In the genomic region with DNA sequence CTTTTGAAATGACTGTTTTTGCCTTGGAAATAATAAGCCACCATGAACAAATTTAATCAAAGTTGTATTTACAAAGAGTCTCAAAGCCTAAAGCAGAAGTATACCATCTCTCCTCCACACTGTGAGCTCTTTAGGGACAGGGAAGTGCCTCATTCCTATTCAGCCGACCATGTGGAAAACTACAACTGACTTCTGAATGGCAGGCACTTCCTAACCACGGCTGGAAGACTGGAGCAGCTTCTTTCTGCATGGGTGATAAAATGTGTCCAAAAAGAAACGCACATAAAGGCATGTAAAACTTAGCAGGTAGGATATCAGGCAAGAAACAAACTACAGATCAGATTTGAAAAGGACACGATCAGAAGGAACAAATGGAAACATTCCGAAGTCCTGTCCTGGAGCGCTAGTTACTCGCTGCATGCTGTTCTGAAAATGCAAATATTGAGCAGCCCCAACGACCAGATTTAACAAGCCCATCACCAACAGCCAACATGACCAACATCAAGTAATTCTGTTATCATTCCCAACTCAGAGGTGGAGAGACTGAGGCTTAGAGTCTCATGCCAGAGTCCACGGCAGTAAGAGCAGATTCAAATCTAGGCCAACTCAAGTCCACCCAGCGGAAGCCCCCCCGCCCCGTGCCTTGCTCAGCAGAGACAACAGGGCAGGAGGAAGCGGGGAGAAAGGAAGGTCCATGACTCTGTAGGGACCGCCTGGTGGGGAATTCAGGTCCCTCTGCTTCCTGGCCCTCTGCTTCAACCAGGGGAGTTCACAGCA, we compare ENCODE assay signal across 21 cellular contexts. TPM values are rescaled to one million over a fixed set of nuclear protein-coding genes. Genes with fewer than 3 reads are reported as not detected.
DNase-seq lines count a peak whose midpoint lies in the region; ATAC-seq and TF ChIP-seq lines count a peak whose summit lies in the region.
"Had no signal": no experiment of that assay in that cellular context is flagged by ENCODE, and none has a peak within 500 bp of the region (broad histone marks: within the 10 kb centered on the region; RNA-seq: fewer than 3 reads in every experiment).

No MANE protein-coding gene starts in this region.

- TF ChIP-seq POLR2A in gastrocnemius medialis (IDR thresholded peaks at IDR 0.05), result no peak

- peaks cover 52 to 70% of the 10 kb centered on the region in 2 donors for H3K4me1 ChIP-seq in duodenal mucosa (ENCODE audit: control insufficient read depth in 1 of 2, insufficient read depth in 2 of 2, low read length in 2 of 2)
- peaks cover 82 to 83% of the 10 kb centered on the region in 2 donors for H3K4me1 ChIP-seq in gastrocnemius medialis
- H3K4me1 ChIP-seq in smooth muscle cell (ENCODE audit: low read depth), result peaks cover 10% of the 10 kb centered on the region
- H3K4me1 ChIP-seq in PC-3 (ENCODE audit: insufficient read depth, low read length), result no peaks in the 10 kb centered on the region

- no peak overlapping the region for H3K4me3 Mint-ChIP-seq in HFFc6
- no peak overlapping the region for H3K4me3 Mint-ChIP-seq in natural killer cell treated with Interleukin-12 subunit alpha and Interleukin-12 subunit beta and Interleukin-15 and Interleukin-18, amount 100 ng/mL, for 72 hours
- H3K4me3 Mint-ChIP-seq: activated CD8-positive, alpha-beta T cell treated with anti-CD3 and anti-CD28 coated beads, Interleukin-2, amount 10 ng/mL, durations not matched to agents 7 days and 5 days; CD4-positive, alpha-beta T cell had no signal

- no peaks in the 10 kb centered on the region for H3K27me3 ChIP-seq in duodenal mucosa (ENCODE audit: control insufficient read depth in 1 of 2, insufficient read depth in 2 of 2, low read length in 2 of 2)
- no peaks in the 10 kb centered on the region for H3K27me3 ChIP-seq in gastrocnemius medialis
- H3K27me3 ChIP-seq in smooth muscle cell (ENCODE audit: low read depth), result no peaks in the 10 kb centered on the region
- H3K27me3 ChIP-seq in PC-3 (ENCODE audit: low read length), result no peaks in the 10 kb centered on the region
- H3K27me3 ChIP-seq: adrenal gland, right atrium auricular region had no signal

- H3K4me1 Mint-ChIP-seq in HFFc6 (ENCODE audit: low read depth), result peaks cover 54% of the 10 kb centered on the region
- peaks cover 45 to 82% of the 10 kb centered on the region in 2 donors for H3K4me1 Mint-ChIP-seq in natural killer cell treated with Interleukin-12 subunit alpha and Interleukin-12 subunit beta and Interleukin-15 and Interleukin-18, amount 100 ng/mL, for 72 hours (ENCODE audit: low read depth in 2 of 2)

- BruUV-seq in PC-3 (replicated peaks; lab: Mats Ljungman, UMichigan), result no TSS peak

- no peak for TF ChIP-seq CTCF in HFFc6 (IDR thresholded peaks at IDR 0.05)
- no peak for TF ChIP-seq CTCF in gastrocnemius medialis (IDR thresholded peaks at IDR 0.05 in 4 of 5, conservative IDR thresholded peaks at IDR 0.05 in 1 of 5)
- no peak for TF ChIP-seq CTCF in smooth muscle cell (IDR thresholded peaks at IDR 0.05; ENCODE audit: borderline replicate concordance, insufficient read depth, poor library complexity, severe bottlenecking)
- TF ChIP-seq CTCF in PC-3 (conservative IDR thresholded peaks at IDR 0.05; ENCODE audit: low read depth, low read length), result no peak

- no peaks in the 10 kb centered on the region for H3F3A ChIP-seq in smooth muscle cell (ENCODE audit: low read depth)
- H3F3A ChIP-seq in PC-3 (ENCODE audit: low read length, unreplicated experiment), result no peaks in the 10 kb centered on the region

- POLR2A ChIA-PET in PC-3 (lab: Charles Lee; ENCODE audit: unreplicated experiment), result no interaction called here

- in situ Hi-C loops in gastrocnemius medialis (cut with MboI; ENCODE audit: low sequenced_read_pairs in 4 of 4), result no loop called here

- H3K9me3 ChIP-seq in duodenal mucosa (ENCODE audit: control insufficient read depth in 1 of 2, low read length in 2 of 2) (no peaks in the 10 kb centered on the region), gastrocnemius medialis (no peaks in the 10 kb centered on the region), smooth muscle cell (replicated peaks; ENCODE audit: low read depth) (no peaks in the 10 kb centered on the region), PC-3 (ENCODE audit: low read length) (no peaks in the 10 kb centered on the region)
- H3K9me3 ChIP-seq: adrenal gland, mucosa of descending colon, right atrium auricular region had no signal

- H3K4me3 ChIP-seq in duodenal mucosa (ENCODE audit: low read depth in 1 of 2, low read length in 2 of 2), result no peak overlapping the region
- H3K4me3 ChIP-seq in gastrocnemius medialis, result no peak overlapping the region
- no peak overlapping the region for H3K4me3 ChIP-seq in smooth muscle cell
- H3K4me3 ChIP-seq in PC-3 (ENCODE audit: low read length), result no peak overlapping the region
- H3K4me3 ChIP-seq: adrenal gland, mucosa of descending colon, right atrium auricular region had no signal

- CTCF ChIA-PET in PC-3 (lab: Charles Lee), result no interaction called here

- H3K36me3 ChIP-seq in duodenal mucosa (ENCODE audit: control insufficient read depth in 1 of 2, insufficient read depth in 2 of 2, low read length in 2 of 2) (peaks cover 21 to 29% of the 10 kb centered on the region in 2 donors), gastrocnemius medialis (peaks cover 0 to 5% of the 10 kb centered on the region in 2 donors), smooth muscle cell (ENCODE audit: low read depth) (no peaks in the 10 kb centered on the region), PC-3 (ENCODE audit: low read depth, low read length) (peaks cover 19% of the 10 kb centered on the region)
- H3K36me3 ChIP-seq: right atrium auricular region had no signal

- peaks cover 97% of the 10 kb centered on the region for H3K79me2 ChIP-seq in smooth muscle cell (ENCODE audit: low read depth)
- peaks cover 95% of the 10 kb centered on the region for H3K79me2 ChIP-seq in PC-3 (ENCODE audit: low read length)

- H3K27ac Mint-ChIP-seq in HFFc6, result peak overlapping the region; percentile 52
- peak overlapping the region; percentile 32 to 64 for H3K27ac Mint-ChIP-seq in natural killer cell treated with Interleukin-12 subunit alpha and Interleukin-12 subunit beta and Interleukin-15 and Interleukin-18, amount 100 ng/mL, for 72 hours
- H3K27ac Mint-ChIP-seq: activated CD8-positive, alpha-beta T cell treated with anti-CD3 and anti-CD28 coated beads, Interleukin-2, amount 10 ng/mL, durations not matched to agents 7 days and 5 days; CD4-positive, alpha-beta T cell had no signal

- no peaks in the 10 kb centered on the region for H3K9me2 ChIP-seq in PC-3 (replicated peaks; ENCODE audit: low read length)

- no peak for DNase-seq in HFFc6
- no peak for DNase-seq in natural killer cell treated with Interleukin-12 subunit alpha and Interleukin-12 subunit beta and Interleukin-15 and Interleukin-18, amount 100 ng/mL, for 72 hours (ENCODE audit: low spot score)
- peak in 1 of 2 donors; percentile 10 for DNase-seq in gastrocnemius medialis
- no peak for DNase-seq in NCI-H2196 treated with DMSO at 0.1 percent for 48 hours (lab: John Stamatoyannopoulos, UW; ENCODE audit: unreplicated experiment)
- DNase-seq in smooth muscle cell (lab: John Stamatoyannopoulos, UW; ENCODE audit: unreplicated experiment), result no peak
- no peak for DNase-seq in PC-3
- DNase-seq in activated naive CD4-positive, alpha-beta T cell treated with Interleukin-2 at 50 U/mL for 16 hours, result no peak
- DNase-seq: activated CD4-positive, CD25-positive, alpha-beta regulatory T cell; activated CD8-positive, alpha-beta T cell treated with anti-CD3 and anti-CD28 coated beads, Interleukin-2, amount 10 ng/mL, durations not matched to agents 7 days and 5 days; CD4-positive, alpha-beta T cell; cortex of kidney; mucosa of descending colon; MV-4-11; NCI-H774; occipital lobe; Right ventricle myocardium superior; T1000 had no signal

- H3K4me2 ChIP-seq in smooth muscle cell (no peak overlapping the region), PC-3 (ENCODE audit: low read length) (no peak overlapping the region)

- H3K36me3 Mint-ChIP-seq in HFFc6 (ENCODE audit: low read depth), result peaks cover 34% of the 10 kb centered on the region
- no peaks in the 10 kb centered on the region for H3K36me3 Mint-ChIP-seq in natural killer cell treated with Interleukin-12 subunit alpha and Interleukin-12 subunit beta and Interleukin-15 and Interleukin-18, amount 100 ng/mL, for 72 hours

- no peaks in the 10 kb centered on the region for H3K9me3 Mint-ChIP-seq in HFFc6
- H3K9me3 Mint-ChIP-seq in natural killer cell treated with Interleukin-12 subunit alpha and Interleukin-12 subunit beta and Interleukin-15 and Interleukin-18, amount 100 ng/mL, for 72 hours, result no peaks in the 10 kb centered on the region
- H3K9me3 Mint-ChIP-seq: CD4-positive, alpha-beta T cell had no signal

- no peak overlapping the region for H2AFZ ChIP-seq in smooth muscle cell (ENCODE audit: low read depth)
- no peak overlapping the region for H2AFZ ChIP-seq in PC-3 (ENCODE audit: low read length)

- intact Hi-C loops in gastrocnemius medialis (cut with DNase I; ENCODE audit: low total_unique reads), result no loop called here
- intact Hi-C loops in PC-3 (cut with micrococcal nuclease), result no loop called here

- peaks cover 99% of the 10 kb centered on the region for H4K20me1 ChIP-seq in smooth muscle cell (ENCODE audit: low read depth)
- peaks cover 9% of the 10 kb centered on the region; the same call in 1 of the 2 replicates for H4K20me1 ChIP-seq in PC-3 (ENCODE audit: low read length)

- ATAC-seq in natural killer cell treated with Interleukin-12 subunit alpha and Interleukin-12 subunit beta and Interleukin-15 and Interleukin-18, amount 100 ng/mL, for 72 hours, result no peak
- no peak for ATAC-seq in gastrocnemius medialis
- ATAC-seq in PC-3, result no peak
- ATAC-seq: activated CD8-positive, alpha-beta T cell treated with anti-CD3 and anti-CD28 coated beads, Interleukin-2, amount 10 ng/mL, durations not matched to agents 7 days and 5 days; HCT116; mucosa of descending colon had no signal

- H3K27ac ChIP-seq in duodenal mucosa (ENCODE audit: low read depth, low read length) (peak overlapping the region; percentile 26), gastrocnemius medialis (peak overlapping the region; percentile 91 to 97 (median 97)), smooth muscle cell (ENCODE audit: low read depth) (no peak overlapping the region), PC-3 (ENCODE audit: low read length) (no peak overlapping the region)
- H3K27ac ChIP-seq: right atrium auricular region had no signal

- no peak overlapping the region for H3K9ac ChIP-seq in duodenal mucosa (ENCODE audit: low read depth in 1 of 2, low read length in 2 of 2)
- H3K9ac ChIP-seq in smooth muscle cell (ENCODE audit: low read depth), result no peak overlapping the region
- no peak overlapping the region for H3K9ac ChIP-seq in PC-3 (ENCODE audit: low read length)

- H3K27me3 Mint-ChIP-seq in HFFc6 (ENCODE audit: insufficient read depth), result peaks cover 8% of the 10 kb centered on the region
- no peaks in the 10 kb centered on the region for H3K27me3 Mint-ChIP-seq in natural killer cell treated with Interleukin-12 subunit alpha and Interleukin-12 subunit beta and Interleukin-15 and Interleukin-18, amount 100 ng/mL, for 72 hours

- WGBS in smooth muscle cell (ENCODE audit: low lambda C conversion rate), result 84% methylated on average over 14 of the region's 14 CpGs

RNA-seq across cellular contexts. Expression of a gene that starts 26.5 kb away (rescaled TPM):
- total RNA-seq in HFFc6 (2021; fragmentation: NEBNext Ultra II Directional; extraction: Animal tissue kit (Norgen Biotek cat#: 25700)), result 10 to 100 TPM; 70.6 to 86.9 (median 78.8) TPM
- total RNA-seq in natural killer cell treated with Interleukin-12 subunit alpha and Interleukin-12 subunit beta and Interleukin-15 and Interleukin-18, amount 100 ng/mL, for 72 hours, result 10 to 100 TPM; 61.3 to 76.4 TPM
- total RNA-seq in gastrocnemius medialis (10 to 100 TPM; 13.9 to 36.7 (median 21.1) TPM), smooth muscle cell (38.6 and 49.9 TPM in 2 replicates), PC-3 (2014; rRNA removed) (78.9 and 97.2 TPM in 2 replicates)
- 69.5 and 79.8 TPM in 2 replicates for polyA plus RNA-seq in smooth muscle cell

Comparison
In these comparisons a context has a peak if more than half of its experiments do, and no peak if none do; other contexts are left out.
1. H3K27ac ChIP-seq: peak in duodenal mucosa (single experiment) and gastrocnemius medialis (4 of 4); none in smooth muscle cell (single experiment) and PC-3 (single experiment).